ENCODE assay signal across 9 cellular contexts in genomic region chr15:76206325-76206976, GRCh38.
DNase-seq lines count a peak whose midpoint lies in the region; ATAC-seq, FAIRE-seq and TF ChIP-seq lines count a peak whose summit lies in the region.
"Had no signal": no experiment of that assay in that cellular context is flagged by ENCODE, and none has a peak within 500 bp of the region (broad histone marks: within the 10 kb centered on the region; RNA-seq: fewer than 3 reads in every experiment).

No MANE protein-coding gene starts in this region.

- no peak overlapping the region for H3K4me3 ChIP-seq in astrocyte of the cerebellum (ENCODE audit: low read depth, low read length)
- H3K4me3 ChIP-seq in kidney (ENCODE audit: low read length in 2 of 2): no peak overlapping the region
- no peak overlapping the region for H3K4me3 ChIP-seq in coronary artery

- ATAC-seq in activated CD4-positive, CD25-positive, alpha-beta regulatory T cell treated with anti-CD3 and anti-CD28 coated beads, Interleukin-2, amount 50 U/mL, for 24 hours: no peak
- no peak for ATAC-seq in GM18909 (IDR thresholded peaks at IDR 0.05; ENCODE audit: poor library complexity, unreplicated experiment)

- TF ChIP-seq CTCF in astrocyte of the cerebellum (IDR thresholded peaks at IDR 0.05; ENCODE audit: low read depth, low read length, missing control alignments) (no peak), kidney (IDR thresholded peaks at IDR 0.05; ENCODE audit: borderline replicate concordance, extremely low read depth, insufficient read depth) (no peak), coronary artery (IDR thresholded peaks at IDR 0.05) (no peak)

- peak; percentile 50 for DNase-seq in activated CD8-positive, alpha-beta memory T cell treated with anti-CD3 and anti-CD28 coated beads, Interleukin-2, amount 50 U/mL, for 48 hours
- no peak for DNase-seq in activated CD8-positive, alpha-beta memory T cell treated with anti-CD3 and anti-CD28 coated beads, Interleukin-2, amount 50 U/mL, for 4 hours
- DNase-seq in astrocyte of the cerebellum (ENCODE audit: low read depth) (peak; percentile 46), kidney (peak; percentile 92), ureter (ENCODE audit: low spot score) (peak; percentile 74), coronary artery (ENCODE audit: low spot score) (no peak)

- no peak for FAIRE-seq in kidney (lab: Jason Lieb, UNC)
- FAIRE-seq: endometrium had no signal

- in situ Hi-C loops in astrocyte of the cerebellum (cut with HindIII; ENCODE audit: low sequenced_read_pairs): loop anchor here (25.0 kb wide), 1 partner anchor 631 kb away; no protein-coding TSS in a partner anchor

- no peaks in the 10 kb centered on the region for H3K4me1 ChIP-seq in kidney (ENCODE audit: control insufficient read depth in 1 of 2, insufficient read depth in 1 of 2, low read depth in 1 of 2, low read length in 2 of 2)

- intact Hi-C loops in kidney (cut with DNase I): no loop called here

- H3K9ac ChIP-seq in kidney (ENCODE audit: low read length in 2 of 2): no peak overlapping the region

- peaks cover under 1 to 3% of the 10 kb centered on the region in 2 donors for H3K36me3 ChIP-seq in kidney (ENCODE audit: control insufficient read depth in 1 of 2, insufficient read depth in 2 of 2, low read length in 2 of 2)

- H3K27ac ChIP-seq in kidney (ENCODE audit: low read depth in 2 of 2, low read length in 2 of 2) (no peak overlapping the region), coronary artery (no peak overlapping the region)

- no peaks in the 10 kb centered on the region for H3K9me3 ChIP-seq in kidney (ENCODE audit: control insufficient read depth in 1 of 2, low read length in 2 of 2)

Comparison
In these comparisons a context has a peak if more than half of its experiments do, and no peak if none do; other contexts are left out.
1. DNase-seq: peak in activated CD8-positive, alpha-beta memory T cell treated with anti-CD3 and anti-CD28 coated beads, Interleukin-2, amount 50 U/mL, for 48 hours (single experiment), astrocyte of the cerebellum (single experiment), kidney (single experiment) and ureter (single experiment); none in activated CD8-positive, alpha-beta memory T cell treated with anti-CD3 and anti-CD28 coated beads, Interleukin-2, amount 50 U/mL, for 4 hours (single experiment) and coronary artery (single experiment).